ENCODE assay signal across 1 cellular context in the genomic region with DNA sequence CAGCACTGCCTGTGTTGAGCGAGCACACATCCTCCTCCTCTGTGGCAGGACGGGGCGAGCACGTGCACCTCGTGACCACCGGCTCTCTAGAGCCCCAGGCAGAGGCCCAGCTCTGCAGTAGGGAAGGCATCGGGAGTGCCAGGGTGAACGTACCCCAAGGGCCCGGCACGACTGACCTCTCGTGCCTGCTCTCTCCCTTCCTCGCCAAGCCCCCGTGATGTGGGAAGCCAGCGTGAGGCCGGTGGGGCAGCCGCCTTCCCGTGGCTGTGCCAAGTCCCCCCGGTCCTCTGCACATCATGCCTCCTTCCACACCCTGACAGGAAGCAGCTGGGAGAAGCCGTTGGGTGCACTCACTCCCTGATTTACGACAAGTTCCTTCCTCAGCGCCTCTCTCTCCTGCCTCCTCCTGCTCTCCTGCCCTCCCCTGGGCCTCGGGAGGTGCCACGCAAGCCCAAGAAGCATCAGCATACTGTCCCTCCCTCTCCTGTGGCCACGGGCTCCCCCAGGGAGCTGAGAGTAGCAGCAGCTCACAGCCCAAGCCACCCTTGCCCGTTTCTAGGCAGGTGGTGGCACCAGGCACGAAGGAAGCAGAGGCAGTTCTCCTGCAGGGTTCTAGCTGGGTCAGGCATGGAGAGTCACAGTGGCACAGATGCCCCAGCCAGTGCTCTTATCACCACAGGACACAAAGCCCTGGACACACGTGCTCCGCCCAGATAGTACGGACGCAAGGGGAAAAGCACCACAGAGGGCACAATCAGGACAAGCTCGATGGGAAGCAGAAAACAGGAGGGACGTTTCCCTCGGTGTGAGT.
TF ChIP-seq lines count a peak whose summit lies in the region.

No MANE protein-coding gene starts in this region.

TF ChIP-seq in SK-N-SH treated with all-trans-retinoic acid at 6 μM for 48 hours, 23 proteins besides CTCF, POLR2A, EP300 and RAD21 (continued from another document):
- TF ChIP-seq TCF4 (CRISPR knock-in tag; IDR thresholded peaks at IDR 0.05; ENCODE audit: borderline replicate concordance) (no peak), CSDC2 (CRISPR knock-in tag; IDR thresholded peaks at IDR 0.05) (no peak)
